Comparison of ENCODE assay signal across 21 cellular contexts in genomic region chr13:36341718-36342117, GRCh38. TPM values are rescaled to one million over a fixed set of nuclear protein-coding genes. Genes with fewer than 3 reads are reported as not detected.
DNase-seq lines count a peak whose midpoint lies in the region; ATAC-seq, FAIRE-seq and TF ChIP-seq lines count a peak whose summit lies in the region.
"Had no signal": no experiment of that assay in that cellular context is flagged by ENCODE, and none has a peak within 500 bp of the region (broad histone marks: within the 10 kb centered on the region; RNA-seq: fewer than 3 reads in every experiment).

No MANE protein-coding gene starts in this region.

- intact Hi-C loops in MCF 10A (cut with micrococcal nuclease): loop anchor here (10.0 kb wide), 1 partner anchor 367 kb away; no protein-coding TSS in a partner anchor

- ATAC-seq in GM18909 (IDR thresholded peaks at IDR 0.05; ENCODE audit: poor library complexity, unreplicated experiment) (no peak), HG02884 (IDR thresholded peaks at IDR 0.05; ENCODE audit: unreplicated experiment) (no peak)
- ATAC-seq: activated CD8-positive, alpha-beta memory T cell treated with anti-CD3 and anti-CD28 coated beads, Interleukin-2, amount 10 ng/mL, durations not matched to agents 7 days and 5 days; natural killer cell treated with Interleukin-12 subunit alpha and Interleukin-12 subunit beta and Interleukin-15 and Interleukin-18, amount 100 ng/mL, for 72 hours had no signal

- BruUV-seq in MCF 10A (replicated peaks; lab: Mats Ljungman, UMichigan): no TSS peak

- no peaks in the 10 kb centered on the region for H3K27me3 Mint-ChIP-seq in MCF 10A (ENCODE audit: insufficient read depth, unreplicated experiment)
- H3K27me3 Mint-ChIP-seq: natural killer cell treated with Interleukin-12 subunit alpha and Interleukin-12 subunit beta and Interleukin-15 and Interleukin-18, amount 100 ng/mL, for 72 hours had no signal

- H3K4me1 Mint-ChIP-seq in MCF 10A (ENCODE audit: insufficient read depth, unreplicated experiment): peaks cover 44% of the 10 kb centered on the region

- POLR2A ChIA-PET in MCF 10A (lab: Yijun Ruan, JAX): interaction anchor here (0.6 to 1.3 kb wide), 7 partner anchors 9 to 1075 kb away, joined by 3 to 4 read pairs (median 3); partner anchors contain the start of gene EXOSC8

- peak overlapping the region; percentile 28 for H3K4me3 Mint-ChIP-seq in MCF 10A (ENCODE audit: unreplicated experiment)
- H3K4me3 Mint-ChIP-seq: activated CD8-positive, alpha-beta memory T cell treated with anti-CD3 and anti-CD28 coated beads, Interleukin-2, amount 10 ng/mL, durations not matched to agents 7 days and 5 days; immature natural killer cell; natural killer cell treated with Interleukin-12 subunit alpha and Interleukin-12 subunit beta and Interleukin-15 and Interleukin-18, amount 100 ng/mL, for 72 hours had no signal

- TF ChIP-seq CTCF in NB4 (IDR thresholded peaks at IDR 0.05; ENCODE audit: low read depth, low read length) (no peak), MCF 10A (IDR thresholded peaks at IDR 0.05; ENCODE audit: unreplicated experiment) (no peak)

- peak overlapping the region; percentile 14 for H3K4me3 ChIP-seq in NB4 (ENCODE audit: low read depth, low read length)
- H3K4me3 ChIP-seq: thyroid gland had no signal

- peak overlapping the region; percentile 58 for H3K27ac Mint-ChIP-seq in MCF 10A (ENCODE audit: low read depth, unreplicated experiment)
- H3K27ac Mint-ChIP-seq: activated CD8-positive, alpha-beta memory T cell treated with anti-CD3 and anti-CD28 coated beads, Interleukin-2, amount 10 ng/mL, durations not matched to agents 7 days and 5 days; natural killer cell treated with Interleukin-12 subunit alpha and Interleukin-12 subunit beta and Interleukin-15 and Interleukin-18, amount 100 ng/mL, for 72 hours; progenitor cell of endocrine pancreas had no signal

- no peaks in the 10 kb centered on the region for H3K9me3 Mint-ChIP-seq in MCF 10A (ENCODE audit: unreplicated experiment)
- H3K9me3 Mint-ChIP-seq: immature natural killer cell; natural killer cell treated with Interleukin-12 subunit alpha and Interleukin-12 subunit beta and Interleukin-15 and Interleukin-18, amount 100 ng/mL, for 72 hours had no signal

- no peak for TF ChIP-seq POLR2A in NB4 (IDR thresholded peaks at IDR 0.05; ENCODE audit: extremely low read depth, insufficient read length)

- peaks cover 18% of the 10 kb centered on the region for H3K36me3 Mint-ChIP-seq in MCF 10A (ENCODE audit: insufficient read depth, unreplicated experiment)
- H3K36me3 Mint-ChIP-seq: activated CD8-positive, alpha-beta memory T cell treated with anti-CD3 and anti-CD28 coated beads, Interleukin-2, amount 10 ng/mL, durations not matched to agents 7 days and 5 days; immature natural killer cell; natural killer cell treated with Interleukin-12 subunit alpha and Interleukin-12 subunit beta and Interleukin-15 and Interleukin-18, amount 100 ng/mL, for 72 hours had no signal

- DNase-seq in ELR (ENCODE audit: low read depth): peak; percentile 83
- DNase-seq in NB4 (ENCODE audit: low read depth): peak; percentile 30
- DNase-seq in MCF 10A (ENCODE audit: unreplicated experiment): peak; percentile 59
- DNase-seq in iris pigment epithelial cell (ENCODE audit: low read depth): peak; percentile 64
- no peak for DNase-seq in GM19239 (ENCODE audit: insufficient read length, low spot score)
- no peak for DNase-seq in activated CD4-positive, alpha-beta T cell treated with anti-CD3 and anti-CD28 coated beads, Interleukin-2, amount 50 U/mL, for 48 hours
- DNase-seq: activated CD4-positive, alpha-beta T cell treated with anti-CD3 and anti-CD28 coated beads for 1 hour; activated CD8-positive, alpha-beta memory T cell treated with anti-CD3 and anti-CD28 coated beads, Interleukin-2, amount 10 ng/mL, durations not matched to agents 7 days and 5 days; aorta; Caco-2; immature natural killer cell; Karpas-422; NCI-H345; SHP77; T-helper 9 cell; thyroid gland had no signal

- CTCF ChIA-PET in MCF 10A (lab: Yijun Ruan, JAX): interaction anchor here (0.7 kb wide), 1 partner anchor 9 kb away, joined by 3 read pairs; no protein-coding TSS in a partner anchor

- FAIRE-seq in GM19239 (lab: Jason Lieb, UNC): no peak
- FAIRE-seq: colon had no signal

RNA-seq across cellular contexts. Expression of gene SPART, which starts 4.5 kb away (rescaled TPM):
- 83.1 and 100.0 TPM in 2 replicates for total RNA-seq in MCF 10A (2022)
- total RNA-seq: Caco-2 had no signal

RNA-seq across cellular contexts. Expression of gene CCDC169, which starts 44.1 kb away (rescaled TPM):
- 5.7 and 5.9 TPM in 2 replicates for total RNA-seq in MCF 10A (2022)
- total RNA-seq: Caco-2; natural killer cell treated with Interleukin-12 subunit alpha and Interleukin-12 subunit beta and Interleukin-15 and Interleukin-18, amount 100 ng/mL, for 72 hours had no signal

Comparison
In these comparisons a context has a peak if more than half of its experiments do, and no peak if none do; other contexts are left out.
1. DNase-seq: peak in ELR (single experiment), NB4 (single experiment), MCF 10A (single experiment) and iris pigment epithelial cell (single experiment); none in GM19239 (single experiment) and activated CD4-positive, alpha-beta T cell treated with anti-CD3 and anti-CD28 coated beads, Interleukin-2, amount 50 U/mL, for 48 hours (0 of 2).